1 cellular context compared by ENCODE assay signal in genomic region chr19:17309198-17309961, GRCh38.
TF ChIP-seq lines count a peak whose summit lies in the region.

Gene DDA1, plus strand, starts transcription at chr19:17309563. Its CDS starts 92 bp downstream, at chr19:17309655.

TF ChIP-seq in GM23338, 12 proteins besides CTCF, POLR2A, EP300 and RAD21:
- TF ChIP-seq STAT1 (IDR thresholded peaks at IDR 0.05; ENCODE audit: unreplicated experiment): no peak
- no peak for TF ChIP-seq NANOG (IDR thresholded peaks at IDR 0.05; ENCODE audit: borderline replicate concordance)
- TF ChIP-seq CREB1 (CRISPR knock-in tag; IDR thresholded peaks at IDR 0.05; ENCODE audit: low read depth): peak; percentile 76
- TF ChIP-seq ETS1 (IDR thresholded peaks at IDR 0.05): peak; percentile 91
- peak; percentile 76 for TF ChIP-seq POLR2AphosphoS5 (IDR thresholded peaks at IDR 0.05; ENCODE audit: low read depth)
